24 cellular contexts compared by ENCODE assay signal in genomic region chr20:53283597-53283996, GRCh38.
"Had no signal": no experiment of that assay in that cellular context is flagged by ENCODE, and none has a peak within 500 bp of the region (broad histone marks: within the 10 kb centered on the region; RNA-seq: fewer than 3 reads in every experiment).

No MANE protein-coding gene starts in this region.

- ATAC-seq: activated CD8-positive, alpha-beta T cell treated with anti-CD3 and anti-CD28 coated beads for 36 hours; activated naive CD4-positive, alpha-beta T cell treated with anti-CD3 and anti-CD28 coated beads, Interleukin-2, amount 50 U/mL, for 72 hours; body of pancreas; Panc1 had no signal

- H3K4me3 ChIP-seq: adrenal gland, body of pancreas, breast epithelium, SJCRH30 had no signal

- H3K4me1 ChIP-seq: adrenal gland, body of pancreas, breast epithelium, SJCRH30 had no signal

- H3K27me3 ChIP-seq: adrenal gland, body of pancreas, breast epithelium had no signal

- DNase-seq: activated CD4-positive, alpha-beta T cell treated with anti-CD3 and anti-CD28 coated beads, Interleukin-2, amount 10 ng/mL, durations not matched to agents 24 days and 14 days; activated CD4-positive, alpha-beta T cell treated with anti-CD3 and anti-CD28 coated beads, Interleukin-2, amount 50 U/mL, for 4 hours; activated CD8-positive, alpha-beta T cell treated with anti-CD3 and anti-CD28 coated beads for 36 hours; activated gamma-delta T cell; activated naive CD4-positive, alpha-beta T cell treated with anti-CD3 and anti-CD28 coated beads for 36 hours; activated T-cell treated with anti-CD3 and anti-CD28 coated beads, Interleukin-2, amount 50 U/mL, for 1 hour; adrenal gland; body of pancreas; NCI-H1105 treated with DMSO at 0.1 percent for 48 hours; NCI-H1436; NCI-H1694; NCI-H1930; NCI-H2081 treated with DMSO at 0.1 percent for 48 hours; NCI-H510A; NCI-H526 treated with DMSO at 0.1 percent for 48 hours; NCI-H774; SHP77; SJCRH30 had no signal

- H3K27me3 Mint-ChIP-seq: activated CD4-positive, alpha-beta T cell treated with anti-CD3 and anti-CD28 coated beads, Interleukin-2, amount 10 ng/mL, durations not matched to agents 24 days and 14 days had no signal

- H3K4me3 Mint-ChIP-seq: activated CD4-positive, alpha-beta T cell treated with anti-CD3 and anti-CD28 coated beads, Interleukin-2, amount 10 ng/mL, durations not matched to agents 24 days and 14 days; activated CD8-positive, alpha-beta T cell treated with anti-CD3 and anti-CD28 coated beads for 36 hours; activated naive CD4-positive, alpha-beta T cell treated with anti-CD3 and anti-CD28 coated beads for 36 hours had no signal

- H3K9me3 Mint-ChIP-seq: activated CD4-positive, alpha-beta T cell treated with anti-CD3 and anti-CD28 coated beads, Interleukin-2, amount 10 ng/mL, durations not matched to agents 24 days and 14 days; activated CD8-positive, alpha-beta T cell treated with anti-CD3 and anti-CD28 coated beads for 36 hours; activated naive CD4-positive, alpha-beta T cell treated with anti-CD3 and anti-CD28 coated beads for 36 hours; activated naive CD4-positive, alpha-beta T cell treated with anti-CD3 and anti-CD28 coated beads, Interleukin-2, amount 50 U/mL, for 72 hours; activated T-helper 2 cell treated with anti-CD3 and anti-CD28 coated beads, Interferon-gamma antibody, Interleukin-2, Interleukin-4, amounts not matched to agents 10 μg/mL and 5 μg/mL and 100 μg/mL, durations not matched to agents 14 hours and 24 hours and 36 hours had no signal

- H3K27ac Mint-ChIP-seq: activated CD4-positive, alpha-beta T cell treated with anti-CD3 and anti-CD28 coated beads, Interleukin-2, amount 10 ng/mL, durations not matched to agents 24 days and 14 days; activated CD8-positive, alpha-beta T cell treated with anti-CD3 and anti-CD28 coated beads for 36 hours; activated naive CD4-positive, alpha-beta T cell treated with anti-CD3 and anti-CD28 coated beads for 36 hours; activated naive CD4-positive, alpha-beta T cell treated with anti-CD3 and anti-CD28 coated beads, Interleukin-2, amount 50 U/mL, for 72 hours; activated T-helper 2 cell treated with anti-CD3 and anti-CD28 coated beads, Interferon-gamma antibody, Interleukin-2, Interleukin-4, amounts not matched to agents 10 μg/mL and 5 μg/mL and 100 μg/mL, durations not matched to agents 14 hours and 24 hours and 36 hours had no signal

- H3K9me3 ChIP-seq: adrenal gland, body of pancreas, breast epithelium, SJCRH30 had no signal

- H3K36me3 ChIP-seq: adrenal gland, breast epithelium, SJCRH30 had no signal

- H3K4me1 Mint-ChIP-seq: activated CD4-positive, alpha-beta T cell treated with anti-CD3 and anti-CD28 coated beads, Interleukin-2, amount 10 ng/mL, durations not matched to agents 24 days and 14 days had no signal

- H3K27ac ChIP-seq: adrenal gland, body of pancreas, breast epithelium, SJCRH30 had no signal

- FAIRE-seq: astrocyte, TTC549 had no signal
